In the genomic region with DNA sequence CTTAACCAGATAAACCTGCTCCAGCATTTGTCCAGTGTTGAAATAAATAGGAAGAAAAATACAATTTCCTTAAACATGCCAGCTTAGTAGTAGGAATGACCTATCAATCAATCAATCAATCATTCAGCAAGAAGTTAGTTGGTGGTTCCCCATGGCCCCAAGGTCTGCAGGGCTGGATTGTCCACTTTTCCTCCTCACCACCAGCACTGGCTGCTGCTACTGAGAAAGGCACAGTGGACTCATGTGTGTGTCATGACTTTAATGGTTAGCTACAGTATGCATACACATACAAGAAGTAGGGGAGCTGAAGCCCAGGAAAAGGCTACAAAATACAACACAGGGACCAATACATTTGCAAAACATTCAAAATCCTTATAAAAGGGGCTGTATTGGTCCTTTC, we compare ENCODE assay signal across 21 cellular contexts. TPM values are rescaled to one million over a fixed set of nuclear protein-coding genes. Genes with fewer than 3 reads are reported as not detected.
DNase-seq lines count a peak whose midpoint lies in the region; ATAC-seq, FAIRE-seq and TF ChIP-seq lines count a peak whose summit lies in the region.
"Had no signal": no experiment of that assay in that cellular context is flagged by ENCODE, and none has a peak within 500 bp of the region (broad histone marks: within the 10 kb centered on the region; RNA-seq: fewer than 3 reads in every experiment).

No MANE protein-coding gene starts in this region.

- H3K27ac ChIP-seq in K562 (ENCODE audit: extremely low read depth, low read depth, low read length) (no peak overlapping the region), foreskin keratinocyte (no peak overlapping the region)
- H3K27ac ChIP-seq: KMS-11, RWPE1 had no signal

- H3K4me2 ChIP-seq in K562 (ENCODE audit: insufficient read depth, low read length): no peak overlapping the region
- H3K4me2 ChIP-seq: KMS-11 had no signal

- TF ChIP-seq POLR2A in K562 (conservative IDR thresholded peaks at IDR 0.05): peak; percentile 17; the same call in 1 of the 2 replicates

- peak overlapping the region; percentile 31 for H3K27ac Mint-ChIP-seq in stimulated activated naive CD8-positive, alpha-beta T cell treated with anti-CD3 and anti-CD28 coated beads, Interleukin-15, Interleukin-2, amounts not matched to agents 100 ng/mL and 50 ng/mL, for 24 hours
- H3K27ac Mint-ChIP-seq: CD14-positive monocyte had no signal

- peaks cover 25% of the 10 kb centered on the region for H3K79me2 ChIP-seq in K562 (ENCODE audit: control insufficient read depth, insufficient read depth, low read length)

- TF ChIP-seq EP300 in K562 (IDR thresholded peaks at IDR 0.05; ENCODE audit: low read length): no peak

- H3K9me1 ChIP-seq in K562 (ENCODE audit: control insufficient read depth, insufficient read depth, low read length): no peaks in the 10 kb centered on the region

- H2AFZ ChIP-seq in K562 (ENCODE audit: low read depth, low read length): no peak overlapping the region

- DNase-seq in stimulated activated naive CD8-positive, alpha-beta T cell treated with anti-CD3 and anti-CD28 coated beads, Interleukin-15, Interleukin-2, amounts not matched to agents 100 U/mL and 50 U/mL, for 24 hours: no peak
- DNase-seq in RKO (ENCODE audit: low spot score) (peak; percentile 54), K562 (ENCODE audit: extremely low read depth in 1 of 4, low spot score in 3 of 4) (no peak), foreskin keratinocyte (no peak)
- DNase-seq: ACHN, AML-193, DMS79 treated with DMSO at 0.1 percent for 48 hours, NCI-H1417 treated with DMSO at 0.1 percent for 48 hours, NCI-H1930, NCI-H226, NCI-H524, NCI-H82, PC-3 had no signal

- no peak overlapping the region for H3K9ac ChIP-seq in K562 (ENCODE audit: insufficient read depth in 1 of 2, low read depth in 2 of 2, low read length in 2 of 2)
- H3K9ac ChIP-seq: KMS-11 had no signal

- H3K9me3 ChIP-seq in K562 (replicated peaks; ENCODE audit: control insufficient read depth, insufficient read depth, low read depth, low read length): no peaks in the 10 kb centered on the region

- H3K9me3 Mint-ChIP-seq in stimulated activated naive CD8-positive, alpha-beta T cell treated with anti-CD3 and anti-CD28 coated beads, Interleukin-15, Interleukin-2, amounts not matched to agents 100 ng/mL and 50 ng/mL, for 24 hours: no peaks in the 10 kb centered on the region
- H3K9me3 Mint-ChIP-seq: CD14-positive monocyte had no signal

- TF ChIP-seq CTCF in K562 (IDR thresholded peaks at IDR 0.05 in 2 of 3, conservative IDR thresholded peaks at IDR 0.05 in 1 of 3; ENCODE audit: insufficient read depth in 2 of 3, low read depth in 1 of 3, low read length in 3 of 3): no peak
- no peak for TF ChIP-seq CTCF in foreskin keratinocyte (conservative IDR thresholded peaks at IDR 0.05)

- in situ Hi-C loops in K562 (cut with MboI): no loop called here

- CTCF ChIA-PET in K562 (lab: Yijun Ruan, JAX; ENCODE audit: low intra/inter-chr PET ratio): no interaction called here

- no TSS peak for BruUV-seq in K562 (replicated peaks; lab: Mats Ljungman, UMichigan)

- POLR2A ChIA-PET in K562 (lab: Yijun Ruan, JAX): interaction anchor here (0.7 to 2.5 kb wide), 6 partner anchors 12 to 226 kb away, joined by 3 to 13 read pairs (median 5); no protein-coding TSS in a partner anchor

- H3K36me3 Mint-ChIP-seq in stimulated activated naive CD8-positive, alpha-beta T cell treated with anti-CD3 and anti-CD28 coated beads, Interleukin-15, Interleukin-2, amounts not matched to agents 100 ng/mL and 50 ng/mL, for 24 hours (ENCODE audit: low read depth): peaks cover 74% of the 10 kb centered on the region

- H3K4me3 ChIP-seq in K562: no peak overlapping the region

- H3K4me1 ChIP-seq in K562 (replicated peaks in 1 of 2; ENCODE audit: control insufficient read depth in 2 of 2, insufficient read depth in 2 of 2, low read length in 2 of 2) (peaks cover 4 to 19% of the 10 kb centered on the region in 2 experiments; a peak in 4 of 5 replicates), foreskin keratinocyte (peaks cover 6% of the 10 kb centered on the region)

- H3K4me1 Mint-ChIP-seq in stimulated activated naive CD8-positive, alpha-beta T cell treated with anti-CD3 and anti-CD28 coated beads, Interleukin-15, Interleukin-2, amounts not matched to agents 100 ng/mL and 50 ng/mL, for 24 hours (ENCODE audit: low read depth): peaks cover 31% of the 10 kb centered on the region

- intact Hi-C loops in K562 (cut with micrococcal nuclease): no loop called here

- H3K4me3 Mint-ChIP-seq in stimulated activated naive CD8-positive, alpha-beta T cell treated with anti-CD3 and anti-CD28 coated beads, Interleukin-15, Interleukin-2, amounts not matched to agents 100 ng/mL and 50 ng/mL, for 24 hours: no peak overlapping the region
- H3K4me3 Mint-ChIP-seq: CD14-positive monocyte had no signal

- H3K27me3 Mint-ChIP-seq in stimulated activated naive CD8-positive, alpha-beta T cell treated with anti-CD3 and anti-CD28 coated beads, Interleukin-15, Interleukin-2, amounts not matched to agents 100 ng/mL and 50 ng/mL, for 24 hours: no peaks in the 10 kb centered on the region

- H3K36me3 ChIP-seq in K562 (ENCODE audit: control insufficient read depth, insufficient read depth, low read length): peaks cover 84% of the 10 kb centered on the region

- FAIRE-seq in K562 (lab: Jason Lieb, UNC): no peak

- no peak for TF ChIP-seq RAD21 in K562 (CRISPR knock-in tag; conservative IDR thresholded peaks at IDR 0.05 in 1 of 2, IDR thresholded peaks at IDR 0.05 in 1 of 2)

- H4K20me1 ChIP-seq in K562 (replicated peaks; ENCODE audit: control insufficient read depth, insufficient read depth, low read length): peaks cover 16% of the 10 kb centered on the region

- H3K27me3 ChIP-seq in K562 (ENCODE audit: control insufficient read depth in 2 of 2, insufficient read depth in 2 of 2, low read length in 2 of 2): no peaks in the 10 kb centered on the region
- no peaks in the 10 kb centered on the region for H3K27me3 ChIP-seq in foreskin keratinocyte

- ATAC-seq in stimulated activated naive CD8-positive, alpha-beta T cell treated with anti-CD3 and anti-CD28 coated beads, Interleukin-15, Interleukin-2, amounts not matched to agents 100 U/mL and 50 U/mL, for 24 hours: no peak
- no peak for ATAC-seq in K562
- no peak for ATAC-seq in foreskin keratinocyte
- ATAC-seq in HG03354 (IDR thresholded peaks at IDR 0.05; ENCODE audit: poor library complexity, severe bottlenecking, unreplicated experiment): no peak
- ATAC-seq in GM18502 (IDR thresholded peaks at IDR 0.05; ENCODE audit: poor library complexity, unreplicated experiment): no peak
- ATAC-seq: HCT116, PC-3 had no signal

RNA-seq across cellular contexts. Expression of gene SETD6, which starts 4.4 kb away (rescaled TPM):
- 102 and 113 TPM in 2 replicates for total RNA-seq in K562 (2011; cell fraction: chromatin; rRNA removed; ENCODE audit: low replicate concordance)
- total RNA-seq in K562 (2011; cell fraction: nucleolus; rRNA removed): 84.7 and 97.7 TPM in 2 replicates
- total RNA-seq in K562 (2011; cell fraction: nucleoplasm; rRNA removed): 88.4 and 88.6 TPM in 2 replicates
- total RNA-seq in K562 (2014; rRNA removed) (28.1 and 33.9 TPM in 2 replicates), K562 (2014; rRNA removed; fragmentation: Illumina TruSeq; extraction: Trizol) (19.8 and 21.4 TPM in 2 replicates), K562 (2015; rRNA removed; fragmentation: Illumina TruSeq; extraction: Trizol) (19.3 and 20.2 TPM in 2 replicates), K562 (2021) (24.4 and 28.5 TPM in 2 replicates), foreskin keratinocyte (12.5 and 13.6 TPM in 2 replicates)
- polyA plus RNA-seq in K562 (2011; rRNA removed) (23.7 and 29.2 TPM in 2 replicates), K562 (2014; fragmentation: Illumina TruSeq; extraction: Trizol) (18.3 and 19.3 TPM in 2 replicates), K562 (2014; fragmentation: Nextera tagmentation; extraction: Ambion mirVana) (1 to 10 TPM; 9.2 to 9.6 TPM), K562 (2014; rRNA removed) (37.2 and 40.9 TPM in 2 replicates), foreskin keratinocyte (8.2 and 10.4 TPM in 2 replicates)
- polyA plus RNA-seq in K562 (2011; cell fraction: cytosol; rRNA removed): 11.1 and 23.6 TPM in 2 replicates
- polyA plus RNA-seq in K562 (2011; cell fraction: nucleus; rRNA removed): 78.8 and 120 TPM in 2 replicates
- 17.5 and 21.5 TPM in 2 replicates for polyA plus RNA-seq in K562 (2012)
- 25.0 and 25.3 TPM in 2 replicates for polyA minus RNA-seq in K562 (2011; rRNA and poly(A)+ RNA removed)
- 9.0 and 16.0 TPM in 2 replicates for polyA minus RNA-seq in K562 (2011; cell fraction: cytosol; rRNA and poly(A)+ RNA removed)
- 47.0 and 59.0 TPM in 2 replicates for polyA minus RNA-seq in K562 (2011; cell fraction: nucleus; rRNA and poly(A)+ RNA removed)

RNA-seq across cellular contexts. Expression of gene NDRG4, which starts 19.8 kb away (rescaled TPM):
- 1.3 and 1.9 TPM in 2 replicates for total RNA-seq in K562 (2011; cell fraction: chromatin; rRNA removed; ENCODE audit: low replicate concordance)
- 1.8 TPM in 2 replicates for total RNA-seq in K562 (2011; cell fraction: nucleolus; rRNA removed)
- 0.51 and 2.0 TPM in 2 replicates for total RNA-seq in K562 (2011; cell fraction: nucleoplasm; rRNA removed)
- total RNA-seq in K562 (2014; rRNA removed) (0.18 and 0.37 TPM in 2 replicates), K562 (2014; rRNA removed; fragmentation: Illumina TruSeq; extraction: Trizol) (0.22 and 0.62 TPM in 2 replicates), K562 (2015; rRNA removed; fragmentation: Illumina TruSeq; extraction: Trizol) (0.14 and 0.26 TPM in 2 replicates), K562 (2021) (0.85 and 0.95 TPM in 2 replicates), foreskin keratinocyte (3.7 and 5.6 TPM in 2 replicates)
- polyA plus RNA-seq in K562 (2011; rRNA removed) (0.24 and 0.61 TPM in 2 replicates), K562 (2014; fragmentation: Illumina TruSeq; extraction: Trizol) (0.14 and 0.28 TPM in 2 replicates), K562 (2014; fragmentation: Nextera tagmentation; extraction: Ambion mirVana) (under 1 TPM; 0.06 to 0.07 TPM), K562 (2014; rRNA removed) (0.53 and 0.81 TPM in 2 replicates), foreskin keratinocyte (1.6 and 2.7 TPM in 2 replicates)
- 0.65 and 0.98 TPM in 2 replicates for polyA plus RNA-seq in K562 (2011; cell fraction: cytosol; rRNA removed)
- polyA plus RNA-seq in K562 (2011; cell fraction: nucleus; rRNA removed): 2.1 and 3.5 TPM in 2 replicates
- 0.85 and 1.0 TPM in 2 replicates for polyA plus RNA-seq in K562 (2012)
- 0.24 and 0.42 TPM in 2 replicates for polyA minus RNA-seq in K562 (2011; rRNA and poly(A)+ RNA removed)
- 1.4 TPM in 1 of 2 replicates, not detected in the other for polyA minus RNA-seq in K562 (2011; cell fraction: cytosol; rRNA and poly(A)+ RNA removed)
- 1.2 TPM in 2 replicates for polyA minus RNA-seq in K562 (2011; cell fraction: nucleus; rRNA and poly(A)+ RNA removed)
- total RNA-seq: MCF 10A had no signal
- polyA plus RNA-seq: CD14-positive monocyte had no signal
